ENCODE assay signal across 8 cellular contexts in the genomic region with DNA sequence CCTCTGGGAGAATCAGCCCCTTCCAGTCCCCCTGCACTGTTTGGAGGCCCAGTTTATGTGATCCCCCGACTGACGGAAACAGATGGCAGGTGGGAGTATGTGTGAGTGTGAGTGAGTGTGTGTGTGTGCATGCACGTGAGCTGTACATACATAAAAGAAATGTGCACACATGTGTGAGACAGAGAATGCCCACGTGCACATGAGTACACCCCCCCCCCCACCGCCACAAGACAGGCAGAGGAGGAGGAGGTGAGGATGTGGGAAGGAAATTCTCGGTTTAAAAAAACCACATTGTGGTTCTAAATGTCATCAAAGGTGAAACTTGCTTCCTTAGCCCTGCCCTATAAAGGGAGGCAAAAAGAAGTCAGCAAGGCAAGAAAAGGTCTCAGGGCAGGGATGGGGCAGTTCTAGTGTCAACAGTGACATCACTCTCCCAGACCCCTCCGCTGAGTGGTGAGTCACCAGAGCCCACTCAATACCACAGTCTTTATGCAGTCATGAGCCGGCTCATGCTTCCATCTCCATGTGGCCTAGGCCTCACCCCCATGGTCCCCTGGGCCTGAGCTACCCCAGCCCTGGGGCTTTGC.
DNase-seq lines count a peak whose midpoint lies in the region; TF ChIP-seq lines count a peak whose summit lies in the region.

No MANE protein-coding gene starts in this region.

- no peak overlapping the region for H4K8ac ChIP-seq in neuronal stem cell (ENCODE audit: low read depth, low read length)

- no peak overlapping the region for H2AK5ac ChIP-seq in neuronal stem cell (ENCODE audit: low read depth, low read length)

- H2AFZ ChIP-seq in neuronal stem cell (ENCODE audit: low read length): peak overlapping the region; percentile 46

- H3K23ac ChIP-seq in neuronal stem cell (ENCODE audit: low read depth, low read length, poor library complexity): no peak overlapping the region

- no peak overlapping the region for H2BK12ac ChIP-seq in neuronal stem cell (ENCODE audit: low read length)

- H3K4me2 ChIP-seq in neuronal stem cell (ENCODE audit: insufficient read depth, low read length, poor library complexity, severe bottlenecking): no peak overlapping the region

- no CpG with 5 or more reads among the region's 8 CpGs for WGBS in neuronal stem cell (ENCODE audit: extremely low coverage in 2 of 2, insufficient read length in 2 of 2, insufficient replicate concordance in 1 of 2), 2 donors

- no peak overlapping the region for H3K9ac ChIP-seq in neuronal stem cell (ENCODE audit: low read depth, low read length, poor library complexity)

- H3K4ac ChIP-seq in neuronal stem cell (ENCODE audit: low read length): no peak overlapping the region

- H2BK120ac ChIP-seq in neuronal stem cell (ENCODE audit: low read depth, low read length): no peak overlapping the region

- no peak overlapping the region for H2BK5ac ChIP-seq in neuronal stem cell (ENCODE audit: low read length)

- peak; percentile 50 for DNase-seq in GDM1 (lab: John Stamatoyannopoulos, UW)
- DNase-seq in HFF-Myc (ENCODE audit: extremely low read depth, low read depth): peak; percentile 82
- DNase-seq in RPMI7951 (ENCODE audit: low read depth): peak; percentile 91
- peak; percentile 78 for DNase-seq in activated naive CD4-positive, alpha-beta T cell treated with Interleukin-2 at 50 U/mL for 16 hours
- no peak for DNase-seq in neuronal stem cell (ENCODE audit: low spot score)
- DNase-seq in NCI-H748 treated with DMSO at 0.1 percent for 48 hours (lab: John Stamatoyannopoulos, UW): no peak
- DNase-seq in H7: no peak
- DNase-seq in NCI-H1105 treated with DMSO at 0.1 percent for 48 hours (lab: John Stamatoyannopoulos, UW): no peak

- H3K79me1 ChIP-seq in neuronal stem cell (ENCODE audit: low read depth, low read length): no peaks in the 10 kb centered on the region

- no peak overlapping the region for H2BK15ac ChIP-seq in neuronal stem cell (ENCODE audit: low read length)

- H3K36me3 ChIP-seq in neuronal stem cell (replicated peaks in 1 of 2; ENCODE audit: control insufficient read depth in 2 of 2, insufficient read depth in 2 of 2, low read length in 2 of 2) (no peaks in the 10 kb centered on the region), H7 (replicated peaks; ENCODE audit: control insufficient read depth, insufficient read depth, low read length) (no peaks in the 10 kb centered on the region)

- H3K27me3 ChIP-seq in neuronal stem cell (ENCODE audit: control insufficient read depth in 3 of 3, insufficient read depth in 3 of 3, low read depth in 1 of 3, low read length in 3 of 3) (peaks cover 0 to 8% (median 2%) of the 10 kb centered on the region in 3 experiments), H7 (ENCODE audit: control insufficient read depth, insufficient read depth, low read length) (no peaks in the 10 kb centered on the region)

- H3K4me1 ChIP-seq in neuronal stem cell (ENCODE audit: control insufficient read depth in 2 of 2, insufficient read depth in 1 of 2, low read depth in 1 of 2, low read length in 2 of 2): peaks cover 12 to 15% of the 10 kb centered on the region in 2 donors

- H3K14ac ChIP-seq in neuronal stem cell (ENCODE audit: low read length): no peak overlapping the region

- TF ChIP-seq CTCF in HFF-Myc (IDR thresholded peaks at IDR 0.05; ENCODE audit: low read depth, low read length, missing control alignments): no peak

- H4K91ac ChIP-seq in neuronal stem cell (ENCODE audit: low read depth, low read length, poor library complexity): no peak overlapping the region

- H3K4me3 ChIP-seq in HFF-Myc (replicated peaks; ENCODE audit: low read depth, low read length) (no peak overlapping the region), neuronal stem cell (ENCODE audit: low read length in 2 of 2) (peak overlapping the region in 1 of 2 donors; percentile 14), H7 (ENCODE audit: insufficient read depth, low read depth, low read length) (no peak overlapping the region)

- H3K18ac ChIP-seq in neuronal stem cell (ENCODE audit: low read length): no peak overlapping the region

- no peaks in the 10 kb centered on the region for H3K9me3 ChIP-seq in neuronal stem cell (replicated peaks in 1 of 2; ENCODE audit: control insufficient read depth in 2 of 2, insufficient read depth in 1 of 2, low read depth in 1 of 2, low read length in 2 of 2)

- H3K27ac ChIP-seq in neuronal stem cell (replicated peaks; ENCODE audit: low read length): no peak overlapping the region

Comparison
In these comparisons a context has a peak if more than half of its experiments do, and no peak if none do; other contexts are left out.
1. DNase-seq: peak in GDM1 (single experiment), HFF-Myc (single experiment), RPMI7951 (single experiment) and activated naive CD4-positive, alpha-beta T cell treated with Interleukin-2 at 50 U/mL for 16 hours (single experiment); none in neuronal stem cell (single experiment), NCI-H748 treated with DMSO at 0.1 percent for 48 hours (single experiment), H7 (single experiment) and NCI-H1105 treated with DMSO at 0.1 percent for 48 hours (single experiment).